ENCODE assay signal across 1 cellular context in genomic region chr9:136438909-136439549, GRCh38.
TF ChIP-seq lines count a peak whose summit lies in the region.

No MANE protein-coding gene starts in this region.

TF ChIP-seq in HepG2, 621 proteins besides CTCF, POLR2A, EP300 and RAD21 (continues in another document):
- TF ChIP-seq ZIK1 (CRISPR knock-in tag; IDR thresholded peaks at IDR 0.05; ENCODE audit: borderline replicate concordance, low read depth) = no peak
- no peak for TF ChIP-seq ZNF607 (CRISPR knock-in tag; IDR thresholded peaks at IDR 0.05; ENCODE audit: borderline replicate concordance)
- no peak for TF ChIP-seq ZNF484 (CRISPR knock-in tag; IDR thresholded peaks at IDR 0.05; ENCODE audit: borderline replicate concordance, low read depth)
- no peak for TF ChIP-seq ZNF780A (CRISPR knock-in tag; IDR thresholded peaks at IDR 0.05)
- TF ChIP-seq ARID4A (CRISPR knock-in tag; IDR thresholded peaks at IDR 0.05; ENCODE audit: borderline replicate concordance) = peak; percentile 29; the same call in 1 of the 2 replicates
- TF ChIP-seq DMAP1 (CRISPR knock-in tag; IDR thresholded peaks at IDR 0.05) = no peak
- TF ChIP-seq GABPA (IDR thresholded peaks at IDR 0.05; ENCODE audit: low read depth, low read length) = no peak
- TF ChIP-seq GABPA (CRISPR knock-in tag; IDR thresholded peaks at IDR 0.05; ENCODE audit: low read depth) = no peak
- TF ChIP-seq NFYB (CRISPR knock-in tag; IDR thresholded peaks at IDR 0.05) = no peak
- no peak for TF ChIP-seq EEA1 (CRISPR knock-in tag; IDR thresholded peaks at IDR 0.05; ENCODE audit: borderline replicate concordance)
- TF ChIP-seq BATF2 (CRISPR knock-in tag; IDR thresholded peaks at IDR 0.05) = 0 out of 2 replicates have a peak, but pooled peaks have one; percentile 5
- TF ChIP-seq, protein P1, sequence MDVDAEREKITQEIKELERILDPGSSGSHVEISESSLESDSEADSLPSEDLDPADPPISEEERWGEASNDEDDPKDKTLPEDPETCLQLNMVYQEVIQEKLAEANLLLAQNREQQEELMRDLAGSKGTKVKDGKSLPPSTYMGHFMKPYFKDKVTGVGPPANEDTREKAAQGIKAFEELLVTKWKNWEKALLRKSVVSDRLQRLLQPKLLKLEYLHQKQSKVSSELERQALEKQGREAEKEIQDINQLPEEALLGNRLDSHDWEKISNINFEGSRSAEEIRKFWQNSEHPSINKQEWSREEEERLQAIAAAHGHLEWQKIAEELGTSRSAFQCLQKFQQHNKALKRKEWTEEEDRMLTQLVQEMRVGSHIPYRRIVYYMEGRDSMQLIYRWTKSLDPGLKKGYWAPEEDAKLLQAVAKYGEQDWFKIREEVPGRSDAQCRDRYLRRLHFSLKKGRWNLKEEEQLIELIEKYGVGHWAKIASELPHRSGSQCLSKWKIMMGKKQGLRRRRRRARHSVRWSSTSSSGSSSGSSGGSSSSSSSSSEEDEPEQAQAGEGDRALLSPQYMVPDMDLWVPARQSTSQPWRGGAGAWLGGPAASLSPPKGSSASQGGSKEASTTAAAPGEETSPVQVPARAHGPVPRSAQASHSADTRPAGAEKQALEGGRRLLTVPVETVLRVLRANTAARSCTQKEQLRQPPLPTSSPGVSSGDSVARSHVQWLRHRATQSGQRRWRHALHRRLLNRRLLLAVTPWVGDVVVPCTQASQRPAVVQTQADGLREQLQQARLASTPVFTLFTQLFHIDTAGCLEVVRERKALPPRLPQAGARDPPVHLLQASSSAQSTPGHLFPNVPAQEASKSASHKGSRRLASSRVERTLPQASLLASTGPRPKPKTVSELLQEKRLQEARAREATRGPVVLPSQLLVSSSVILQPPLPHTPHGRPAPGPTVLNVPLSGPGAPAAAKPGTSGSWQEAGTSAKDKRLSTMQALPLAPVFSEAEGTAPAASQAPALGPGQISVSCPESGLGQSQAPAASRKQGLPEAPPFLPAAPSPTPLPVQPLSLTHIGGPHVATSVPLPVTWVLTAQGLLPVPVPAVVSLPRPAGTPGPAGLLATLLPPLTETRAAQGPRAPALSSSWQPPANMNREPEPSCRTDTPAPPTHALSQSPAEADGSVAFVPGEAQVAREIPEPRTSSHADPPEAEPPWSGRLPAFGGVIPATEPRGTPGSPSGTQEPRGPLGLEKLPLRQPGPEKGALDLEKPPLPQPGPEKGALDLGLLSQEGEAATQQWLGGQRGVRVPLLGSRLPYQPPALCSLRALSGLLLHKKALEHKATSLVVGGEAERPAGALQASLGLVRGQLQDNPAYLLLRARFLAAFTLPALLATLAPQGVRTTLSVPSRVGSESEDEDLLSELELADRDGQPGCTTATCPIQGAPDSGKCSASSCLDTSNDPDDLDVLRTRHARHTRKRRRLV (CRISPR knock-in tag; IDR thresholded peaks at IDR 0.05) = no peak
- TF ChIP-seq ZNF660 (CRISPR knock-in tag; IDR thresholded peaks at IDR 0.05; ENCODE audit: borderline replicate concordance, low read depth) = no peak
- TF ChIP-seq ZNF558 (CRISPR knock-in tag; IDR thresholded peaks at IDR 0.05; ENCODE audit: borderline replicate concordance) = 0 out of 2 replicates have a peak, but pooled peaks have one; percentile 57
- TF ChIP-seq ZKSCAN5 (CRISPR knock-in tag; IDR thresholded peaks at IDR 0.05) = no peak
- no peak for TF ChIP-seq TOPORS (CRISPR knock-in tag; IDR thresholded peaks at IDR 0.05)
- no peak for TF ChIP-seq NRL (CRISPR knock-in tag; IDR thresholded peaks at IDR 0.05; ENCODE audit: borderline replicate concordance)
- TF ChIP-seq ATM (IDR thresholded peaks at IDR 0.05; ENCODE audit: borderline replicate concordance) = no peak
- no peak for TF ChIP-seq CEBPZ (IDR thresholded peaks at IDR 0.05; ENCODE audit: low read length)
- TF ChIP-seq, protein P2, sequence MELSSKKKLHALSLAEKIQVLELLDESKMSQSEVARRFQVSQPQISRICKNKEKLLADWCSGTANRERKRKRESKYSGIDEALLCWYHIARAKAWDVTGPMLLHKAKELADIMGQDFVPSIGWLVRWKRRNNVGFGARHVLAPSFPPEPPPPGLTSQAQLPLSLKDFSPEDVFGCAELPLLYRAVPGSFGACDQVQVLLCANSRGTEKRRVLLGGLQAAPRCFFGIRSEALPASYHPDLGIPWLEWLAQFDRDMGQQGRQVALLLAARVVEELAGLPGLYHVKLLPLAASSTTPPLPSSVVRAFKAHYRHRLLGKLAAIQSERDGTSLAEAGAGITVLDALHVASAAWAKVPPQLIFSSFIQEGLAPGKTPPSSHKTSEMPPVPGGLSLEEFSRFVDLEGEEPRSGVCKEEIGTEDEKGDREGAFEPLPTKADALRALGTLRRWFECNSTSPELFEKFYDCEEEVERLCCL (CRISPR knock-in tag; IDR thresholded peaks at IDR 0.05; ENCODE audit: borderline replicate concordance) = no peak
- TF ChIP-seq, protein P3, sequence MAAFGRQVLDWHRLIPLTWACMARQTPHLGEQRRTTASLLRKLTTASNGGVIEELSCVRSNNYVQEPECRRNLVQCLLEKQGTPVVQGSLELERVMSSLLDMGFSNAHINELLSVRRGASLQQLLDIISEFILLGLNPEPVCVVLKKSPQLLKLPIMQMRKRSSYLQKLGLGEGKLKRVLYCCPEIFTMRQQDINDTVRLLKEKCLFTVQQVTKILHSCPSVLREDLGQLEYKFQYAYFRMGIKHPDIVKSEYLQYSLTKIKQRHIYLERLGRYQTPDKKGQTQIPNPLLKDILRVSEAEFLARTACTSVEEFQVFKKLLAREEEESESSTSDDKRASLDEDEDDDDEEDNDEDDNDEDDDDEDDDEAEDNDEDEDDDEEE (CRISPR knock-in tag; IDR thresholded peaks at IDR 0.05) = 0 out of 2 replicates have a peak, but pooled peaks have one; percentile 30
- TF ChIP-seq SNAI1 (CRISPR knock-in tag; IDR thresholded peaks at IDR 0.05; ENCODE audit: borderline replicate concordance) = no peak
- TF ChIP-seq PLSCR1 (CRISPR knock-in tag; IDR thresholded peaks at IDR 0.05; ENCODE audit: borderline replicate concordance) = no peak
- TF ChIP-seq PATZ1 (CRISPR knock-in tag; IDR thresholded peaks at IDR 0.05) = peak; percentile 29; the same call in 1 of the 2 replicates
- TF ChIP-seq ZFX (CRISPR knock-in tag; IDR thresholded peaks at IDR 0.05; ENCODE audit: low read depth) = peak; percentile 84; the same call in 1 of the 2 replicates
- 0 out of 2 replicates have a peak, but pooled peaks have one; percentile 30 for TF ChIP-seq HES4 (CRISPR knock-in tag; IDR thresholded peaks at IDR 0.05; ENCODE audit: borderline replicate concordance)
- no peak for TF ChIP-seq ZNF530 (CRISPR knock-in tag; IDR thresholded peaks at IDR 0.05; ENCODE audit: low read depth)
- TF ChIP-seq ZNF572 (CRISPR knock-in tag; IDR thresholded peaks at IDR 0.05) = no peak
- TF ChIP-seq TRIM24 (CRISPR knock-in tag; IDR thresholded peaks at IDR 0.05) = no peak
- TF ChIP-seq RBFOX2 (IDR thresholded peaks at IDR 0.05; ENCODE audit: low read depth, low read length) = peak; percentile 66
- TF ChIP-seq TOE1 (CRISPR knock-in tag; IDR thresholded peaks at IDR 0.05) = no peak
- TF ChIP-seq SIN3A (IDR thresholded peaks at IDR 0.05; ENCODE audit: borderline replicate concordance, low read depth, low read length) = no peak
- no peak for TF ChIP-seq ZNF441 (CRISPR knock-in tag; IDR thresholded peaks at IDR 0.05; ENCODE audit: borderline replicate concordance)
- TF ChIP-seq ZNF747 (CRISPR knock-in tag; IDR thresholded peaks at IDR 0.05; ENCODE audit: borderline replicate concordance) = no peak
- TF ChIP-seq NFE2 (CRISPR knock-in tag; IDR thresholded peaks at IDR 0.05) = no peak
- no peak for TF ChIP-seq NCOA1 (CRISPR knock-in tag; IDR thresholded peaks at IDR 0.05)
- no peak for TF ChIP-seq CBX1 (IDR thresholded peaks at IDR 0.05; ENCODE audit: low read depth)
- TF ChIP-seq TAF15 (IDR thresholded peaks at IDR 0.05; ENCODE audit: low read depth, low read length, poor library complexity, severe bottlenecking) = no peak
- TF ChIP-seq ZNF777 (CRISPR knock-in tag; IDR thresholded peaks at IDR 0.05) = peak; percentile 83; the same call in 1 of the 2 replicates
- peak; percentile 67; the same call in 1 of the 2 replicates for TF ChIP-seq ZNF563 (CRISPR knock-in tag; IDR thresholded peaks at IDR 0.05)
- no peak for TF ChIP-seq SRY (CRISPR knock-in tag; IDR thresholded peaks at IDR 0.05)
- TF ChIP-seq CENPT (CRISPR knock-in tag; IDR thresholded peaks at IDR 0.05; ENCODE audit: low read depth) = 0 out of 2 replicates have a peak, but pooled peaks have one; percentile 25
- no peak for TF ChIP-seq POLR2AphosphoS2 (IDR thresholded peaks at IDR 0.05; ENCODE audit: low read depth, low read length)
- TF ChIP-seq HMGA1 (CRISPR knock-in tag; conservative IDR thresholded peaks at IDR 0.05) = no peak
- no peak for TF ChIP-seq RBAK (CRISPR knock-in tag; IDR thresholded peaks at IDR 0.05)
- TF ChIP-seq ZNF816 (CRISPR knock-in tag; IDR thresholded peaks at IDR 0.05; ENCODE audit: borderline replicate concordance) = no peak; the same call in 1 of the 2 replicates
- 0 out of 2 replicates have a peak, but pooled peaks have one; percentile 12 for TF ChIP-seq MIXL1 (CRISPR knock-in tag; IDR thresholded peaks at IDR 0.05)
